In the genomic region with DNA sequence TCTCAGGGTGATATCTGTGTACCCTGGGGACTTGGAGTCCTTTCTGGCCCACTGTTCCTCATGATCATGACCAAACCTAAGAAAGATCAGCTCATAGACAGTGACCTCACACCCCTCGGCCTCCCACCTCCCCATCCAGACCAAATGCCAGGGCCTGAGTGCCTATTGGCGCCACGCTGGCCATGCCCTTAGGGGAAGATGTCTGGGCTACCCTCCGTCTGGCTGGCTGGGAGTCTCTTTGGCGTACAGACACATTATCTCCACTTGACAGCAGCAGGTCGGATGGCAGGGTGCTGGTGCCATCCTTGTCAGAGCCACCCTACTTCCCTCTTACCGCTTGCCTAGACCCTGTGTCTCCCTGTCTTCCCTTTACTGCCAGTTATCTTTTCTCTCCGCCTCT, we compare ENCODE assay signal across 34 cellular contexts. TPM values are rescaled to one million over a fixed set of nuclear protein-coding genes. Genes with fewer than 3 reads are reported as not detected.
A peak's percentile ranks its signal among the peaks of the same experiment; 100 is the strongest.
DNase-seq lines count a peak whose midpoint lies in the region; ATAC-seq, FAIRE-seq and TF ChIP-seq lines count a peak whose summit lies in the region.
"Had no signal": no experiment of that assay in that cellular context is flagged by ENCODE, and none has a peak within 500 bp of the region (broad histone marks: within the 10 kb centered on the region; RNA-seq: fewer than 3 reads in every experiment).

No MANE protein-coding gene starts in this region.

- 53% methylated on average over 8 of the region's 8 CpGs for WGBS in SK-N-SH (ENCODE audit: low lambda C conversion rate)
- WGBS in H1 (ENCODE audit: extremely low coverage in 1 of 2, insufficient coverage in 1 of 2, insufficient read length in 1 of 2, insufficient replicate concordance in 2 of 2, low coverage in 1 of 2, low lambda C conversion rate in 2 of 2, missing lambda C conversion rate in 1 of 2), 2 experiments = 81% methylated on average over 8 of the region's 8 CpGs; no CpG with 5 or more reads in 1 of the 2 experiments

- H3F3A ChIP-seq in SK-N-SH (replicated peaks; ENCODE audit: insufficient read depth) = no peaks in the 10 kb centered on the region

- no peaks in the 10 kb centered on the region for H3K79me1 ChIP-seq in H1 (ENCODE audit: low read depth, low read length)

- H4K20me1 ChIP-seq in SK-N-SH (ENCODE audit: insufficient read depth) = no peaks in the 10 kb centered on the region
- H4K20me1 ChIP-seq in H1 (replicated peaks in 1 of 2; ENCODE audit: control insufficient read depth in 1 of 2, insufficient read depth in 2 of 2, low read length in 2 of 2) = no peaks in the 10 kb centered on the region

- CTCF ChIA-PET in SK-N-SH (lab: Yijun Ruan, JAX) (interaction anchor here (0.9 to 7.8 kb wide), 3 partner anchors 13 to 89 kb away, joined by 3 to 46 read pairs (median 8); no protein-coding TSS in a partner anchor), H1 (lab: Charles Lee; ENCODE audit: partially characterized antibody) (interaction anchor here (1.1 to 1.8 kb wide), 4 partner anchors 9 to 108 kb away, joined by 3 to 5 read pairs (median 4); no protein-coding TSS in a partner anchor)

- TF ChIP-seq RAD21 in SK-N-SH (IDR thresholded peaks at IDR 0.05; ENCODE audit: low read length) (no peak), H1 (IDR thresholded peaks at IDR 0.05 in 1 of 2, conservative IDR thresholded peaks at IDR 0.05 in 1 of 2; ENCODE audit: low read depth in 2 of 2, low read length in 2 of 2) (no peak)

- TF ChIP-seq EP300 in SK-N-SH (IDR thresholded peaks at IDR 0.05; ENCODE audit: borderline replicate concordance in 1 of 2, low read depth in 1 of 2, low read length in 1 of 2) (peak in 1 of 2 experiments; percentile 50; a peak in 2 of 4 replicates), H1 (IDR thresholded peaks at IDR 0.05; ENCODE audit: borderline replicate concordance in 1 of 2, low read depth in 2 of 2, low read length in 2 of 2) (no peak)

- no peaks in the 10 kb centered on the region; the same call in 1 of the 2 replicates for H3K27me3 ChIP-seq in SK-N-SH (ENCODE audit: insufficient read depth)
- H3K27me3 ChIP-seq in BE2C = no peaks in the 10 kb centered on the region
- no peaks in the 10 kb centered on the region for H3K27me3 ChIP-seq in H1 (replicated peaks in 1 of 4; ENCODE audit: control insufficient read depth in 3 of 4, extremely low read depth in 1 of 4, insufficient read depth in 3 of 4, low read length in 3 of 4)
- H3K27me3 ChIP-seq: transverse colon had no signal

- no peak overlapping the region for H3K14ac ChIP-seq in H1 (ENCODE audit: insufficient read length)

- H3K56ac ChIP-seq in H1 (replicated peaks; ENCODE audit: insufficient read length, low read depth, low read length) = no peak overlapping the region

- H3K79me2 ChIP-seq in SK-N-SH (ENCODE audit: insufficient read depth) = no peaks in the 10 kb centered on the region
- no peaks in the 10 kb centered on the region for H3K79me2 ChIP-seq in H1 (ENCODE audit: control insufficient read depth in 1 of 2, insufficient read depth in 2 of 2, low read length in 2 of 2)

- no peaks in the 10 kb centered on the region for H3K36me3 ChIP-seq in SK-N-SH (replicated peaks in 1 of 2; ENCODE audit: control insufficient read depth in 1 of 2, insufficient read depth in 2 of 2, low read length in 1 of 2)
- H3K36me3 ChIP-seq in BE2C = no peaks in the 10 kb centered on the region
- H3K36me3 ChIP-seq in H1 (ENCODE audit: control insufficient read depth in 2 of 4, insufficient read depth in 4 of 4, low read length in 3 of 4) = no peaks in the 10 kb centered on the region
- H3K36me3 ChIP-seq: esophagus muscularis mucosa, left ventricle myocardium inferior, transverse colon, WERI-Rb-1 had no signal

- no peak overlapping the region for H2BK120ac ChIP-seq in H1 (replicated peaks; ENCODE audit: low read depth, low read length)

- H3K4me1 Mint-ChIP-seq in T-helper 17 cell = peaks cover 77% of the 10 kb centered on the region

- peak; percentile 67 for DNase-seq in SK-N-SH
- peak; percentile 57 for DNase-seq in BE2C
- no peak for DNase-seq in T-helper 17 cell
- DNase-seq in H1 (ENCODE audit: low read depth in 1 of 2, low spot score in 2 of 2) = no peak
- DNase-seq in T-helper 9 cell = no peak
- DNase-seq: activated CD4-positive, alpha-beta T cell treated with anti-CD3 and anti-CD28 coated beads, Interleukin-2, amount 50 U/mL, for 4 hours; central memory CD4-positive, alpha-beta T cell; EL; foreskin fibroblast; GOT3; head of caudate nucleus; HFFc6; islet precursor cell; left ventricle myocardium inferior; NCI-H1048; NCI-H2107; NCI-H748 treated with DMSO at 0.1 percent for 48 hours; SHP77; stimulated activated CD4-positive, alpha-beta T cell treated with anti-CD3 and anti-CD28 coated beads, Interleukin-2, amount 100 ng/mL, for 24 hours; stimulated activated CD8-positive, alpha-beta memory T cell treated with anti-CD3 and anti-CD28 coated beads, Interleukin-4, amount 100 ng/mL, for 48 hours; transverse colon had no signal

- peak overlapping the region; percentile 97 for H3K4me3 Mint-ChIP-seq in T-helper 17 cell
- H3K4me3 Mint-ChIP-seq: dendritic cell treated with granulocyte-macrophage colony-stimulating factor and Interleukin-4, amounts not matched to agents 40 ng/mL and 50 ng/mL, for 4 days; HFFc6 had no signal

- H2BK20ac ChIP-seq in H1 (ENCODE audit: low read length) = no peak overlapping the region

- no peak overlapping the region for H4K8ac ChIP-seq in H1 (ENCODE audit: extremely low read depth, insufficient read depth, low read length)

- H3K4me3 ChIP-seq in SK-N-SH (ENCODE audit: low read depth in 2 of 2, low read length in 1 of 2) (no peak overlapping the region), BE2C (ENCODE audit: low read depth, low read length) (no peak overlapping the region), H1 (ENCODE audit: extremely low read depth in 1 of 4, insufficient read depth in 2 of 4, low read depth in 3 of 4, low read length in 4 of 4) (no peak overlapping the region)
- H3K4me3 ChIP-seq: esophagus muscularis mucosa, left ventricle myocardium inferior, transverse colon had no signal

- no peak overlapping the region for H2AK5ac ChIP-seq in H1 (ENCODE audit: low read depth, low read length)

- H3K27ac ChIP-seq in SK-N-SH (ENCODE audit: low read depth in 2 of 2, low read length in 1 of 2) (peak overlapping the region in 1 of 2 experiments; percentile 81; a peak in 1 of 4 replicates), H1 (ENCODE audit: low read depth, low read length) (no peak overlapping the region)
- H3K27ac ChIP-seq: 22Rv1, esophagus muscularis mucosa, left ventricle myocardium inferior, transverse colon had no signal

- H3K36me3 Mint-ChIP-seq in T-helper 17 cell (ENCODE audit: low read depth) = peaks cover 11% of the 10 kb centered on the region

- no peak for FAIRE-seq in H1 (lab: Jason Lieb, UNC)
- FAIRE-seq: endometrium had no signal

- peak overlapping the region; percentile 98 for H3K27ac Mint-ChIP-seq in T-helper 17 cell
- H3K27ac Mint-ChIP-seq: dendritic cell treated with granulocyte-macrophage colony-stimulating factor and Interleukin-4, amounts not matched to agents 40 ng/mL and 50 ng/mL, for 4 days; HFFc6 had no signal

- H2BK5ac ChIP-seq in H1 (ENCODE audit: low read depth, low read length) = no peak overlapping the region

- no peaks in the 10 kb centered on the region for H3K27me3 Mint-ChIP-seq in T-helper 17 cell

- H3K4me1 ChIP-seq in SK-N-SH (ENCODE audit: control insufficient read depth in 1 of 2, insufficient read depth in 2 of 2, low read depth in 1 of 2, low read length in 1 of 2) (peaks cover 0 to 61% of the 10 kb centered on the region in 2 experiments; a peak in 2 of 4 replicates), BE2C (peaks cover 30% of the 10 kb centered on the region), H1 (replicated peaks in 1 of 4; ENCODE audit: control insufficient read depth in 3 of 4, insufficient read depth in 4 of 4, low read length in 3 of 4) (peaks cover 2 to 24% (median 15%) of the 10 kb centered on the region in 4 experiments)

- H2BK15ac ChIP-seq in H1 (ENCODE audit: low read length) = 0 out of 2 replicates have a peak overlapping the region, but pooled peaks have one; percentile 18

- H2AFZ ChIP-seq in SK-N-SH (ENCODE audit: low read depth) (no peak overlapping the region), H1 (ENCODE audit: low read length) (no peak overlapping the region)

- POLR2A ChIA-PET in SK-N-SH (lab: Yijun Ruan, JAX) (interaction anchor here (2.0 kb wide), 1 partner anchor 9 kb away, joined by 6 read pairs; no protein-coding TSS in a partner anchor), H1 (lab: Charles Lee; ENCODE audit: partially characterized antibody) (interaction anchor here (1.7 to 2.0 kb wide), 2 partner anchors 13 to 16 kb away, joined by 7 to 8 read pairs; a partner anchor contains a TSS)

- TF ChIP-seq CTCF in SK-N-SH (IDR thresholded peaks at IDR 0.05) (no peak), BE2C (IDR thresholded peaks at IDR 0.05; ENCODE audit: low read depth, low read length) (no peak), H1 (IDR thresholded peaks at IDR 0.05; ENCODE audit: control extremely low read depth in 1 of 3, insufficient read depth in 1 of 3, low read depth in 1 of 3, low read length in 3 of 3) (no peak)

- H3K23ac ChIP-seq in H1 (ENCODE audit: insufficient read length) = no peak overlapping the region

- H3K4me2 ChIP-seq in SK-N-SH (no peak overlapping the region), H1 (ENCODE audit: insufficient read depth in 1 of 2, low read depth in 2 of 2, low read length in 2 of 2) (no peak overlapping the region)

- H3K9me3 ChIP-seq in SK-N-SH (no peaks in the 10 kb centered on the region), BE2C (no peaks in the 10 kb centered on the region), T-helper 17 cell (ENCODE audit: control insufficient read depth, low read length, poor library complexity, severe bottlenecking) (no peaks in the 10 kb centered on the region), H1 (ENCODE audit: insufficient read depth in 2 of 2, low read depth in 1 of 2, low read length in 1 of 2) (no peaks in the 10 kb centered on the region)
- H3K9me3 ChIP-seq: esophagus muscularis mucosa, left ventricle myocardium inferior, transverse colon had no signal

- TF ChIP-seq POLR2A in H1 (IDR thresholded peaks at IDR 0.05; ENCODE audit: control extremely low read depth in 1 of 2, low read depth in 2 of 2, low read length in 2 of 2) = no peak

- H3K18ac ChIP-seq in H1 (ENCODE audit: extremely low read depth, low read length) = no peak overlapping the region

- H4K91ac ChIP-seq in H1 (replicated peaks; ENCODE audit: insufficient read length, low read length) = no peak overlapping the region

- H3K9ac ChIP-seq in SK-N-SH (no peak overlapping the region), H1 (replicated peaks in 1 of 4; ENCODE audit: extremely low read depth in 1 of 4, low read depth in 3 of 4, low read length in 3 of 4) (no peak overlapping the region)

- no peak overlapping the region for H4K5ac ChIP-seq in H1 (ENCODE audit: insufficient read length, low read depth, low read length)

- H3K9me2 ChIP-seq in SK-N-SH = no peaks in the 10 kb centered on the region

- ATAC-seq in SK-N-SH treated with all-trans-retinoic acid at 6 μM for 48 hours (no peak), T-helper 17 cell (no peak), HG03135 (IDR thresholded peaks at IDR 0.05; ENCODE audit: unreplicated experiment) (no peak), HG03095 (IDR thresholded peaks at IDR 0.05; ENCODE audit: unreplicated experiment) (no peak)
- ATAC-seq: Panc1, right cardiac atrium had no signal

- no peak overlapping the region for H3K4ac ChIP-seq in H1 (replicated peaks; ENCODE audit: insufficient read length, low read depth, low read length)

- no peaks in the 10 kb centered on the region; the same call in 1 of the 2 replicates for H3K23me2 ChIP-seq in H1 (ENCODE audit: low read depth, low read length)

- H2BK12ac ChIP-seq in H1 (ENCODE audit: low read depth, low read length) = no peak overlapping the region

RNA-seq across cellular contexts. Expression of a gene that starts 8.4 kb away (rescaled TPM):
- polyA plus RNA-seq in SK-N-SH (2012; rRNA removed) = 0.03 TPM in 1 of 2 replicates, not detected in the other
- polyA plus RNA-seq in SK-N-SH (2012; cell fraction: cytosol; rRNA removed) = 0.03 and 0.05 TPM in 2 replicates
- polyA plus RNA-seq in SK-N-SH (2012; cell fraction: nucleus; rRNA removed) = 0.02 and 0.09 TPM in 2 replicates
- 2.6 TPM for polyA plus RNA-seq in BE2C (2012; ENCODE audit: insufficient read depth, insufficient read length, low read depth)
- total RNA-seq in T-helper 17 cell = 10 to 100 TPM; 38.4 to 42.5 TPM
- total RNA-seq in H1 (2021; fragmentation: NEBNext Ultra II Directional; extraction: Animal tissue kit (Norgen Biotek cat#: 25700)) = 0.52 and 0.54 TPM in 2 replicates
- 0.44 and 0.52 TPM in 2 replicates for polyA plus RNA-seq in H1 (2011; rRNA removed)
- 0.47 TPM for polyA plus RNA-seq in H1 (2011; cell fraction: cytosol; rRNA removed)
- polyA plus RNA-seq in H1 (2011; cell fraction: nucleus; rRNA removed) = 0.66 TPM
- polyA plus RNA-seq in H1 (2012, experiment 1 of 2) = 0.28 to 0.44 TPM (median 0.37 TPM) in 4 replicates
- 0.39 TPM for polyA plus RNA-seq in H1 (2012, experiment 2 of 2)
- 0.30 TPM for polyA plus RNA-seq in H1 (2013, experiment 1 of 2)
- polyA plus RNA-seq in H1 (2013, experiment 2 of 2) = 0.28 TPM
- polyA minus RNA-seq in H1 (2011; rRNA and poly(A)+ RNA removed) = 0.76 and 0.90 TPM in 2 replicates
- polyA minus RNA-seq in H1 (2011; cell fraction: cytosol; rRNA and poly(A)+ RNA removed) = 0.44 TPM
- 1.2 TPM for polyA minus RNA-seq in H1 (2011; cell fraction: nucleus; rRNA and poly(A)+ RNA removed)
- total RNA-seq: HFFc6, posterior vena cava had no signal

RNA-seq across cellular contexts. Expression of a gene that starts 16.4 kb away (rescaled TPM):
- polyA plus RNA-seq in SK-N-SH (2012; rRNA removed) (not detected in 2 replicates), H1 (2011; rRNA removed) (0.41 and 0.60 TPM in 2 replicates)
- not detected in 2 replicates for polyA plus RNA-seq in SK-N-SH (2012; cell fraction: cytosol; rRNA removed)
- not detected in 2 replicates for polyA plus RNA-seq in SK-N-SH (2012; cell fraction: nucleus; rRNA removed)
- polyA plus RNA-seq in BE2C (2012; ENCODE audit: insufficient read depth, insufficient read length, low read depth) = not detected
- total RNA-seq in T-helper 17 cell = 1 to 10 TPM; 1.9 to 2.3 TPM
- total RNA-seq in H1 (2021; fragmentation: NEBNext Ultra II Directional; extraction: Animal tissue kit (Norgen Biotek cat#: 25700)) = 0.54 and 0.71 TPM in 2 replicates
- polyA plus RNA-seq in H1 (2011; cell fraction: cytosol; rRNA removed) = 0.58 TPM
- 1.00 TPM for polyA plus RNA-seq in H1 (2011; cell fraction: nucleus; rRNA removed)
- polyA plus RNA-seq in H1 (2012, experiment 1 of 2) = 0.80 to 1.0 TPM (median 0.90 TPM) in 4 replicates
- polyA plus RNA-seq in H1 (2012, experiment 2 of 2) = 0.14 TPM
- polyA plus RNA-seq in H1 (2013, experiment 1 of 2) = 0.30 TPM
- 0.48 TPM for polyA plus RNA-seq in H1 (2013, experiment 2 of 2)
- polyA minus RNA-seq in H1 (2011; rRNA and poly(A)+ RNA removed) = not detected in 2 replicates
- polyA minus RNA-seq in H1 (2011; cell fraction: cytosol; rRNA and poly(A)+ RNA removed) = 0.66 TPM
- 1.6 TPM for polyA minus RNA-seq in H1 (2011; cell fraction: nucleus; rRNA and poly(A)+ RNA removed)
- total RNA-seq: esophagus muscularis mucosa, HFFc6, left ventricle myocardium inferior, mesenteric fat pad, posterior vena cava, transverse colon had no signal

RNA-seq across cellular contexts. Expression of a gene that starts 18.0 kb away (rescaled TPM):
- polyA plus RNA-seq in SK-N-SH (2012; rRNA removed) (not detected in 2 replicates), H1 (2011; rRNA removed) (0.03 TPM in 1 of 2 replicates, not detected in the other)
- 0.01 TPM in 1 of 2 replicates, not detected in the other for polyA plus RNA-seq in SK-N-SH (2012; cell fraction: cytosol; rRNA removed)
- not detected in 2 replicates for polyA plus RNA-seq in SK-N-SH (2012; cell fraction: nucleus; rRNA removed)
- 19.3 TPM for polyA plus RNA-seq in BE2C (2012; ENCODE audit: insufficient read depth, insufficient read length, low read depth)
- total RNA-seq in T-helper 17 cell = 1 to 10 TPM in 1 of 2 donors, under 1 TPM in 1; 0.77 to 1.6 TPM
- not detected in 2 replicates for total RNA-seq in H1 (2021; fragmentation: NEBNext Ultra II Directional; extraction: Animal tissue kit (Norgen Biotek cat#: 25700))
- not detected for polyA plus RNA-seq in H1 (2011; cell fraction: cytosol; rRNA removed)
- polyA plus RNA-seq in H1 (2011; cell fraction: nucleus; rRNA removed) = not detected
- polyA plus RNA-seq in H1 (2012, experiment 1 of 2) = 0.05 TPM in 1 of 4 replicates, not detected in the others
- not detected for polyA plus RNA-seq in H1 (2012, experiment 2 of 2)
- not detected for polyA plus RNA-seq in H1 (2013, experiment 1 of 2)
- not detected for polyA plus RNA-seq in H1 (2013, experiment 2 of 2)
- not detected in 2 replicates for polyA minus RNA-seq in H1 (2011; rRNA and poly(A)+ RNA removed)
- polyA minus RNA-seq in H1 (2011; cell fraction: cytosol; rRNA and poly(A)+ RNA removed) = not detected
- 0.30 TPM for polyA minus RNA-seq in H1 (2011; cell fraction: nucleus; rRNA and poly(A)+ RNA removed)
- total RNA-seq: esophagus muscularis mucosa, HFFc6, HT-29, mesenteric fat pad, posterior vena cava had no signal

RNA-seq across cellular contexts. Expression of a gene that starts 30.3 kb away (rescaled TPM):
- polyA plus RNA-seq in SK-N-SH (2012; rRNA removed) (not detected in 2 replicates), H1 (2011; rRNA removed) (not detected in 2 replicates)
- polyA plus RNA-seq in SK-N-SH (2012; cell fraction: cytosol; rRNA removed) = not detected in 2 replicates
- not detected in 2 replicates for polyA plus RNA-seq in SK-N-SH (2012; cell fraction: nucleus; rRNA removed)
- not detected for polyA plus RNA-seq in BE2C (2012; ENCODE audit: insufficient read depth, insufficient read length, low read depth)
- under 1 TPM in 1 of 2 donors, not detected in 1; 0.89 TPM for total RNA-seq in T-helper 17 cell
- not detected in 2 replicates for total RNA-seq in H1 (2021; fragmentation: NEBNext Ultra II Directional; extraction: Animal tissue kit (Norgen Biotek cat#: 25700))
- not detected for polyA plus RNA-seq in H1 (2011; cell fraction: cytosol; rRNA removed)
- polyA plus RNA-seq in H1 (2011; cell fraction: nucleus; rRNA removed) = not detected
- polyA plus RNA-seq in H1 (2012, experiment 1 of 2) = 0.29 to 0.50 TPM (median 0.39 TPM) in 4 replicates
- polyA plus RNA-seq in H1 (2012, experiment 2 of 2) = not detected
- polyA plus RNA-seq in H1 (2013, experiment 1 of 2) = not detected
- not detected for polyA plus RNA-seq in H1 (2013, experiment 2 of 2)
- not detected in 2 replicates for polyA minus RNA-seq in H1 (2011; rRNA and poly(A)+ RNA removed)
- not detected for polyA minus RNA-seq in H1 (2011; cell fraction: cytosol; rRNA and poly(A)+ RNA removed)
- polyA minus RNA-seq in H1 (2011; cell fraction: nucleus; rRNA and poly(A)+ RNA removed) = not detected
- total RNA-seq: esophagus muscularis mucosa, HFFc6, HT-29, left ventricle myocardium inferior, mesenteric fat pad, posterior vena cava, transverse colon had no signal

RNA-seq across cellular contexts. Expression of a gene that starts 32.9 kb away (rescaled TPM):
- polyA plus RNA-seq in SK-N-SH (2012; rRNA removed) = 1.9 and 2.7 TPM in 2 replicates
- polyA plus RNA-seq in SK-N-SH (2012; cell fraction: cytosol; rRNA removed) = 2.8 and 2.9 TPM in 2 replicates
- polyA plus RNA-seq in SK-N-SH (2012; cell fraction: nucleus; rRNA removed) = 1.9 and 2.9 TPM in 2 replicates
- polyA plus RNA-seq in BE2C (2012; ENCODE audit: insufficient read depth, insufficient read length, low read depth) = 34.2 TPM
- total RNA-seq in T-helper 17 cell = 10 to 100 TPM; 11.3 to 17.7 TPM
- total RNA-seq in H1 (2021; fragmentation: NEBNext Ultra II Directional; extraction: Animal tissue kit (Norgen Biotek cat#: 25700)) = 23.8 and 26.1 TPM in 2 replicates
- 7.7 and 9.9 TPM in 2 replicates for polyA plus RNA-seq in H1 (2011; rRNA removed)
- polyA plus RNA-seq in H1 (2011; cell fraction: cytosol; rRNA removed) = 11.5 TPM
- polyA plus RNA-seq in H1 (2011; cell fraction: nucleus; rRNA removed) = 10.3 TPM
- 15.2 to 18.5 TPM (median 16.9 TPM) in 4 replicates for polyA plus RNA-seq in H1 (2012, experiment 1 of 2)
- 3.5 TPM for polyA plus RNA-seq in H1 (2012, experiment 2 of 2)
- polyA plus RNA-seq in H1 (2013, experiment 1 of 2) = 15.1 TPM
- 15.0 TPM for polyA plus RNA-seq in H1 (2013, experiment 2 of 2)
- polyA minus RNA-seq in H1 (2011; rRNA and poly(A)+ RNA removed) = 17.9 and 19.3 TPM in 2 replicates
- 8.6 TPM for polyA minus RNA-seq in H1 (2011; cell fraction: cytosol; rRNA and poly(A)+ RNA removed)
- polyA minus RNA-seq in H1 (2011; cell fraction: nucleus; rRNA and poly(A)+ RNA removed) = 11.3 TPM

Comparison
In these comparisons a context has a peak if more than half of its experiments do, and no peak if none do; other contexts are left out.
1. DNase-seq: peak in SK-N-SH (single experiment) and BE2C (single experiment); none in T-helper 17 cell (0 of 3), H1 (0 of 2) and T-helper 9 cell (single experiment).
2. RNA of a gene that starts 8.4 kb away (total RNA-seq): 38.4 to 42.5 TPM in T-helper 17 cell; 0.52 to 0.54 TPM in H1; every median in the first group is over 10 times any median in the second.